Comparison of ENCODE assay signal across 8 cellular contexts in genomic region chr17:29589524-29590260, GRCh38.
DNase-seq lines count a peak whose midpoint lies in the region; ATAC-seq lines count a peak whose summit lies in the region.

TSS of gene GIT1 (minus strand) at chr17:29589648. CDS start at chr17:29589378, 270 bp downstream.

- H3K27ac ChIP-seq in cingulate gyrus (ENCODE audit: low read depth, low read length) (peak within 1 kb of the TSS; percentile 88), layer of hippocampus (ENCODE audit: low read depth, low read length) (peak within 1 kb of the TSS; percentile 88)

- no peaks in the 10 kb centered on the region for H3K27me3 ChIP-seq in layer of hippocampus (ENCODE audit: control insufficient read depth, insufficient read depth, low read length)

- DNase-seq in SIG-M5 treated with dmso at 0.1 percent for 504 hours (lab: John Stamatoyannopoulos, UW; ENCODE audit: unreplicated experiment) (peak; percentile 86), SIG-M5 (lab: John Stamatoyannopoulos, UW) (no peak), NCI-H345 treated with DMSO at 0.1 percent for 48 hours (lab: John Stamatoyannopoulos, UW; ENCODE audit: unreplicated experiment) (peak; percentile 72)
- DNase-seq in activated CD4-positive, alpha-beta T cell treated with anti-CD3 and anti-CD28 coated beads for 24 hours (ENCODE audit: low read depth in 2 of 2) = peak; percentile 68 to 78
- DNase-seq in stimulated activated CD4-positive, alpha-beta T cell treated with anti-CD3 and anti-CD28 coated beads, Interleukin-1b, Interleukin-23, amount 100 ng/mL, for 24 hours (ENCODE audit: low read depth in 4 of 4, low spot score in 1 of 4) = peak in 3 of 4 experiments; percentile 72 to 83 (median 74)

- ATAC-seq in HG03159 (IDR thresholded peaks at IDR 0.05; ENCODE audit: unreplicated experiment) = peak; percentile 59
